9 cellular contexts compared by ENCODE assay signal in genomic region chr5:74030371-74030770, GRCh38.
"Had no signal": no experiment of that assay in that cellular context is flagged by ENCODE, and none has a peak within 500 bp of the region (broad histone marks: within the 10 kb centered on the region; RNA-seq: fewer than 3 reads in every experiment).

No MANE protein-coding gene starts in this region.

- H2AFZ ChIP-seq: GM23338 had no signal

- DNase-seq: H9, HFFc6, IMR-90 had no signal

- H3K4me3 ChIP-seq: GM23338, K562 had no signal

- FAIRE-seq: H1, H54, HTR-8/SVneo, K562 had no signal

- H3K4me2 ChIP-seq: GM23338 had no signal

- H3K9me3 Mint-ChIP-seq: GM23338, H9, HFFc6 had no signal

- H3K4me3 Mint-ChIP-seq: GM23338, H9, HFFc6 had no signal

- ATAC-seq: GM23338, HCT116, K562 had no signal

- H3K27ac Mint-ChIP-seq: GM23338, H9, HFFc6 had no signal
